In genomic region chr1:26701266-26701994, GRCh38 we compare ENCODE assay signal across 11 cellular contexts. TPM values are rescaled to one million over a fixed set of nuclear protein-coding genes. Genes with fewer than 3 reads are reported as not detected.
A peak's percentile ranks its signal among the peaks of the same experiment; 100 is the strongest.
DNase-seq lines count a peak whose midpoint lies in the region; TF ChIP-seq lines count a peak whose summit lies in the region.
"Had no signal": no experiment of that assay in that cellular context is flagged by ENCODE, and none has a peak within 500 bp of the region (broad histone marks: within the 10 kb centered on the region; RNA-seq: fewer than 3 reads in every experiment).

No MANE protein-coding gene starts in this region.

- peak overlapping the region; percentile 98; the same call in 1 of the 2 replicates for H3K4me3 ChIP-seq in BLaER1
- peak overlapping the region; percentile 7; the same call in 1 of the 2 replicates for H3K4me3 ChIP-seq in Jurkat, Clone E6-1 (ENCODE audit: low read length)
- H3K4me3 ChIP-seq in coronary artery, result peak overlapping the region; percentile 93
- H3K4me3 ChIP-seq in muscle layer of duodenum (ENCODE audit: low read depth in 1 of 2, low read length in 2 of 2), result no peak overlapping the region
- H3K4me3 ChIP-seq: HAP-1 had no signal

- no peak for TF ChIP-seq CTCF in coronary artery (IDR thresholded peaks at IDR 0.05)

- peaks cover 49% of the 10 kb centered on the region for H3K36me3 ChIP-seq in BLaER1
- no peaks in the 10 kb centered on the region for H3K36me3 ChIP-seq in muscle layer of duodenum (ENCODE audit: control insufficient read depth in 1 of 2, insufficient read depth in 2 of 2, low read length in 2 of 2)

- peak overlapping the region; percentile 58; the same call in 1 of the 2 replicates for H3K9ac ChIP-seq in BLaER1

- H3K9me3 ChIP-seq in BLaER1 (no peaks in the 10 kb centered on the region), muscle layer of duodenum (ENCODE audit: control insufficient read depth in 1 of 2, low read length in 2 of 2) (no peaks in the 10 kb centered on the region)
- H3K9me3 ChIP-seq: HAP-1 had no signal

- peak overlapping the region; percentile 89 for H3K4me2 ChIP-seq in BLaER1

- peaks cover 81% of the 10 kb centered on the region for H3K4me1 ChIP-seq in BLaER1
- peaks cover 66 to 78% of the 10 kb centered on the region in 2 donors for H3K4me1 ChIP-seq in muscle layer of duodenum (ENCODE audit: control insufficient read depth in 1 of 2, insufficient read depth in 2 of 2, low read length in 2 of 2)

- DNase-seq in Jurkat, Clone E6-1 (ENCODE audit: low read depth, low spot score), result no peak
- DNase-seq in coronary artery (ENCODE audit: low spot score), result no peak
- no peak for DNase-seq in SKM-1 treated with dmso at 0.1 percent for 144 hours (lab: John Stamatoyannopoulos, UW; ENCODE audit: unreplicated experiment)
- no peak for DNase-seq in NOMO-1 (lab: John Stamatoyannopoulos, UW; ENCODE audit: unreplicated experiment in 2 of 2)
- DNase-seq in ecto neural progenitor cell (ENCODE audit: low spot score), result no peak
- DNase-seq in NCI-H1048 (lab: John Stamatoyannopoulos, UW), result no peak
- DNase-seq: stimulated activated CD4-positive, alpha-beta T cell treated with anti-CD3 and anti-CD28 coated beads, Interleukin-12 subunit alpha, Interleukin-12 subunit beta, amount 100 ng/mL, for 4 hours; stimulated activated naive B cell treated with anti-CD40 and anti-IgM and Interleukin-4, amounts not matched to agents 10 μg/mL and 1 μg/mL and 100 μg/mL, for 72 hours had no signal

- H3K27ac ChIP-seq in BLaER1, result peak overlapping the region; percentile 27
- peak overlapping the region in 1 of 2 donors; percentile 15 for H3K27ac ChIP-seq in coronary artery
- peak overlapping the region; percentile 2 for H3K27ac ChIP-seq in muscle layer of duodenum (ENCODE audit: low read length)

- no peaks in the 10 kb centered on the region for H3K27me3 ChIP-seq in BLaER1
- H3K27me3 ChIP-seq in muscle layer of duodenum (ENCODE audit: low read depth, low read length), result no peaks in the 10 kb centered on the region

- H4K20me1 ChIP-seq in BLaER1, result peaks cover 87% of the 10 kb centered on the region

RNA-seq across cellular contexts. Expression of gene ARID1A, which starts 5.6 kb away (rescaled TPM):
- 68.1 TPM for polyA plus RNA-seq in Jurkat, Clone E6-1 (2012; ENCODE audit: insufficient read depth, insufficient read length)

Comparison
In these comparisons a context has a peak if more than half of its experiments do, and no peak if none do; other contexts are left out.
1. H3K4me3 ChIP-seq: peak in BLaER1 (single experiment), Jurkat, Clone E6-1 (single experiment) and coronary artery (single experiment); none in muscle layer of duodenum (0 of 2).